In the genomic region with DNA sequence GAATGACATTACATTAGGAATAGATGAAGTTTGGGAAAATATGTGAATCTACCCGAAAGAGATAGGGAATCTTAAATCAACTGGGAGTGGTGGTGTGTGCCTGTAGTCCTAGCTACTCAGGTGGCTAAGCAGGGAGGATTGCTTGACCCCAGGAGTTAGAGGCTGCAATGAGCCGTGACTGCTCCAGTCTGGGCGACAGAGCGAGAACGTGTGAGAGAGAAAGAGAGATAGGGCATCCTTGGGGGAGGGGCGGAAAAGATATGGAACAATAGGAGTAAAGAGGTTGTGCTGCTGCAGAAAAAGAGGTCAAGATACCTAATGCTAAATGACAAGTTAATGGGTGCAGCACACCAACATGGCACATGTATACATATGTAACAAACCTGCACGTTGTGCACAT, we compare ENCODE assay signal across 22 cellular contexts. TPM values are rescaled to one million over a fixed set of nuclear protein-coding genes. Genes with fewer than 3 reads are reported as not detected.
"Had no signal": no experiment of that assay in that cellular context is flagged by ENCODE, and none has a peak within 500 bp of the region (broad histone marks: within the 10 kb centered on the region; RNA-seq: fewer than 3 reads in every experiment).

No MANE protein-coding gene starts in this region.

- H3K4me3 Mint-ChIP-seq: activated B cell treated with CpG ODN at 0.5 μM for 24 hours; activated CD8-positive, alpha-beta memory T cell treated with anti-CD3 and anti-CD28 coated beads, Interleukin-2, amount 10 ng/mL, durations not matched to agents 7 days and 5 days; activated CD8-positive, alpha-beta T cell treated with anti-CD3 and anti-CD28 coated beads, Interleukin-2, amount 10 ng/mL, durations not matched to agents 7 days and 5 days; activated T-cell treated with anti-CD3 and anti-CD28 coated beads, Interleukin-2, amount 50 U/mL, for 72 hours; central memory CD8-positive, alpha-beta T cell; nephron; stimulated activated naive CD8-positive, alpha-beta T cell treated with anti-CD3 and anti-CD28 coated beads, Interleukin-15, Interleukin-2, amounts not matched to agents 100 ng/mL and 50 ng/mL, for 24 hours; T-helper 17 cell had no signal

- H3K9me3 ChIP-seq: left ventricle myocardium inferior, pancreas, psoas muscle, right atrium auricular region, thoracic aorta had no signal

- H3K4me3 ChIP-seq: left ventricle myocardium inferior, lung, pancreas, psoas muscle, right atrium auricular region, spleen, thoracic aorta had no signal

- H3K9me3 Mint-ChIP-seq: central memory CD8-positive, alpha-beta T cell had no signal

- H3K27ac ChIP-seq: left ventricle myocardium inferior, pancreas, psoas muscle, right atrium auricular region, spleen, thoracic aorta had no signal

- H3K27me3 Mint-ChIP-seq: activated B cell treated with CpG ODN at 0.5 μM for 24 hours; stimulated activated naive CD8-positive, alpha-beta T cell treated with anti-CD3 and anti-CD28 coated beads, Interleukin-15, Interleukin-2, amounts not matched to agents 100 ng/mL and 50 ng/mL, for 24 hours had no signal

- H3K27ac Mint-ChIP-seq: activated B cell treated with CpG ODN at 0.5 μM for 24 hours; activated CD8-positive, alpha-beta memory T cell treated with anti-CD3 and anti-CD28 coated beads, Interleukin-2, amount 10 ng/mL, durations not matched to agents 7 days and 5 days; activated CD8-positive, alpha-beta T cell treated with anti-CD3 and anti-CD28 coated beads, Interleukin-2, amount 10 ng/mL, durations not matched to agents 7 days and 5 days; activated naive CD4-positive, alpha-beta T cell treated with anti-CD3 and anti-CD28 coated beads, Interleukin-2, amount 50 U/mL, for 72 hours; activated T-cell treated with anti-CD3 and anti-CD28 coated beads, Interleukin-2, amount 50 U/mL, for 72 hours; nephron; stimulated activated naive CD8-positive, alpha-beta T cell treated with anti-CD3 and anti-CD28 coated beads, Interleukin-15, Interleukin-2, amounts not matched to agents 100 ng/mL and 50 ng/mL, for 24 hours; T-helper 17 cell had no signal

- H3K4me1 Mint-ChIP-seq: activated B cell treated with CpG ODN at 0.5 μM for 24 hours; activated CD8-positive, alpha-beta memory T cell treated with anti-CD3 and anti-CD28 coated beads, Interleukin-2, amount 10 ng/mL, durations not matched to agents 7 days and 5 days; central memory CD8-positive, alpha-beta T cell; nephron; T-helper 17 cell had no signal

- H3K4me1 ChIP-seq: left ventricle myocardium inferior, pancreas, psoas muscle, right atrium auricular region, spleen had no signal

- DNase-seq: activated B cell treated with CpG ODN at 0.5 μM for 24 hours; activated CD4-positive, alpha-beta T cell treated with anti-CD3 and anti-CD28 coated beads, Interleukin-2, amount 50 U/mL, for 1 hour; activated CD8-positive, alpha-beta memory T cell treated with anti-CD3 and anti-CD28 coated beads, Interleukin-2, amount 10 ng/mL, durations not matched to agents 7 days and 5 days; activated CD8-positive, alpha-beta T cell treated with anti-CD3 and anti-CD28 coated beads, Interleukin-2, amount 10 ng/mL, durations not matched to agents 7 days and 5 days; activated naive CD4-positive, alpha-beta T cell; activated T-cell treated with anti-CD3 and anti-CD28 coated beads, Interleukin-2, amount 50 U/mL, for 72 hours; dermis blood vessel endothelial cell; effector CD8-positive, alpha-beta T cell; left ventricle myocardium inferior; pancreas; psoas muscle; spleen; stimulated activated CD4-positive, alpha-beta T cell treated with anti-CD3 and anti-CD28 coated beads, Interleukin-2, amount 100 ng/mL, for 48 hours; T-helper 17 cell; trophoblast cell had no signal

- H3K27me3 ChIP-seq: pancreas, right atrium auricular region, spleen had no signal

- H3K36me3 Mint-ChIP-seq: activated CD8-positive, alpha-beta memory T cell treated with anti-CD3 and anti-CD28 coated beads, Interleukin-2, amount 10 ng/mL, durations not matched to agents 7 days and 5 days had no signal

RNA-seq across cellular contexts. Expression of a gene that starts 47.1 kb away (rescaled TPM):
- total RNA-seq: activated CD8-positive, alpha-beta T cell treated with anti-CD3 and anti-CD28 coated beads, Interleukin-2, amount 10 ng/mL, durations not matched to agents 7 days and 5 days had no signal
